ENCODE assay signal across 8 cellular contexts in genomic region chr1:205273551-205273982, GRCh38. TPM values are rescaled to one million over a fixed set of nuclear protein-coding genes. Genes with fewer than 3 reads are reported as not detected.
DNase-seq lines count a peak whose midpoint lies in the region; ATAC-seq and TF ChIP-seq lines count a peak whose summit lies in the region.

No MANE protein-coding gene starts in this region.

- peaks cover 35% of the 10 kb centered on the region for H3K4me1 Mint-ChIP-seq in activated CD4-positive, alpha-beta T cell treated with anti-CD3 and anti-CD28 coated beads for 36 hours

- CTCF ChIA-PET in activated CD4-positive, alpha-beta T cell treated with anti-CD3 and anti-CD28 coated beads for 36 hours (lab: Charles Lee) = interaction anchor here (0.5 to 23.1 kb wide), 44 partner anchors 8 to 275 kb away, joined by 3 to 760 read pairs (median 5); partner anchors contain the start of genes NUAK2 and TMCC2

- no peak overlapping the region for H3K4me3 ChIP-seq in choroid plexus epithelial cell (ENCODE audit: low read depth, low read length)

- H3K9me3 Mint-ChIP-seq in activated CD4-positive, alpha-beta T cell treated with anti-CD3 and anti-CD28 coated beads for 36 hours (ENCODE audit: low read depth) = no peaks in the 10 kb centered on the region

- H3K36me3 Mint-ChIP-seq in activated CD4-positive, alpha-beta T cell treated with anti-CD3 and anti-CD28 coated beads for 36 hours (ENCODE audit: low read depth) = peaks cover 6% of the 10 kb centered on the region

- intact Hi-C loops in activated CD4-positive, alpha-beta T cell treated with anti-CD3 and anti-CD28 coated beads for 36 hours (cut with DNase I, micrococcal nuclease) = loop anchor here (1.0 to 5.0 kb wide), 3 partner anchors 52 to 249 kb away; no protein-coding TSS in a partner anchor

- no peak overlapping the region for H3K27ac Mint-ChIP-seq in activated CD4-positive, alpha-beta T cell treated with anti-CD3 and anti-CD28 coated beads for 36 hours

- no peak overlapping the region for H3K4me3 Mint-ChIP-seq in activated CD4-positive, alpha-beta T cell treated with anti-CD3 and anti-CD28 coated beads for 36 hours

- POLR2A ChIA-PET in activated CD4-positive, alpha-beta T cell treated with anti-CD3 and anti-CD28 coated beads for 36 hours (lab: Charles Lee) = interaction anchor here (0.7 to 1.1 kb wide), 4 partner anchors 11 to 51 kb away, joined by 3 to 13 read pairs (median 4); no protein-coding TSS in a partner anchor

- DNase-seq in GM13976 (ENCODE audit: low spot score) (peak; percentile 92), NCI-H460 (ENCODE audit: extremely low read depth, low read depth) (peak; percentile 82), choroid plexus epithelial cell (ENCODE audit: low read depth) (peak; percentile 87), left kidney (ENCODE audit: low read depth, low spot score) (peak; percentile 91)
- DNase-seq in activated CD4-positive, alpha-beta T cell treated with anti-CD3 and anti-CD28 coated beads for 36 hours = peak; percentile 92
- peak; percentile 87 for DNase-seq in stimulated activated CD4-positive, alpha-beta T cell treated with anti-CD3 and anti-CD28 coated beads, Interleukin-4, amount 100 ng/mL, for 24 hours

- ATAC-seq in HG03378 (IDR thresholded peaks at IDR 0.05; ENCODE audit: unreplicated experiment) (peak; percentile 64), HG03135 (IDR thresholded peaks at IDR 0.05; ENCODE audit: unreplicated experiment) (no peak)
- peak; percentile 90 for ATAC-seq in activated CD4-positive, alpha-beta T cell treated with anti-CD3 and anti-CD28 coated beads for 36 hours

- H3K27me3 Mint-ChIP-seq in activated CD4-positive, alpha-beta T cell treated with anti-CD3 and anti-CD28 coated beads for 36 hours = no peaks in the 10 kb centered on the region

- TF ChIP-seq CTCF in GM13976 (IDR thresholded peaks at IDR 0.05; ENCODE audit: borderline replicate concordance, control extremely low read depth, extremely low read depth, insufficient read depth, missing control alignments) (peak; percentile 92), choroid plexus epithelial cell (conservative IDR thresholded peaks at IDR 0.05; ENCODE audit: low read depth, low read length) (peak; percentile 98)

- in situ Hi-C loops in GM13976 (cut with MboI; ENCODE audit: low sequenced_read_pairs, unreplicated experiment) = no loop called here

RNA-seq across cellular contexts. Expression of gene TMCC2, which starts 45.8 kb away (rescaled TPM):
- 1.5 and 1.8 TPM in 2 replicates for total RNA-seq in NCI-H460 (2014; rRNA removed; shearing (Covaris generic))
- polyA plus RNA-seq in NCI-H460 (2014; cell fraction: nucleus; rRNA removed) = 1.7 and 4.0 TPM in 2 replicates
- total RNA-seq in activated CD4-positive, alpha-beta T cell treated with anti-CD3 and anti-CD28 coated beads for 36 hours = 10 to 100 TPM; 10.5 to 11.0 TPM

RNA-seq across cellular contexts. Expression of gene NUAK2, which starts 48.0 kb away (rescaled TPM):
- 5.4 and 6.7 TPM in 2 replicates for total RNA-seq in NCI-H460 (2014; rRNA removed; shearing (Covaris generic))
- 9.2 and 13.8 TPM in 2 replicates for polyA plus RNA-seq in NCI-H460 (2014; cell fraction: nucleus; rRNA removed)
- 1 to 10 TPM; 2.3 to 2.7 TPM for total RNA-seq in activated CD4-positive, alpha-beta T cell treated with anti-CD3 and anti-CD28 coated beads for 36 hours
